ENCODE assay signal across 14 cellular contexts in the genomic region with DNA sequence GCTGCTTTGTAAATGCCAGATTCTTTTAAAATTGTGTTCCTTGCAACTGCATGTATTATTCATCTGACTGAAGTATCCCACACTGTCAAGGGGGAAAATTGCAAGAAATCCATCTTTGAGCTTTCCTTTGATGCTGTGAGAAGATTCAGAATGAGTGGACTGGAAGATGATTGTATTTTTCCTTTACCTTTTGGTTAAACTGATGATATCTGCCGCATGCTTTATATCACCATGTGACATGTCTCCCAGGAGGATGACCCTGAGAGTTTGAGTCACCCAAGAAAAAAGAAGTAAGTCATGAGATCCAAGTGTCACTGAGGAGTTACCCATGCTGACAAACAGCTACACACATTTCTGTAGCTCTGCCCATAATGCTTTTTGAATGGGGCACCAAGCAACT.
DNase-seq lines count a peak whose midpoint lies in the region; ATAC-seq and TF ChIP-seq lines count a peak whose summit lies in the region.
"Had no signal": no experiment of that assay in that cellular context is flagged by ENCODE, and none has a peak within 500 bp of the region (broad histone marks: within the 10 kb centered on the region; RNA-seq: fewer than 3 reads in every experiment).

No MANE protein-coding gene starts in this region.

- ATAC-seq in activated CD8-positive, alpha-beta T cell treated with anti-CD3 and anti-CD28 coated beads, Interleukin-2, amount 10 ng/mL, durations not matched to agents 7 days and 5 days, result peak; percentile 15

- peaks cover 3% of the 10 kb centered on the region for H3K36me3 Mint-ChIP-seq in activated CD8-positive, alpha-beta T cell treated with anti-CD3 and anti-CD28 coated beads, Interleukin-2, amount 10 ng/mL, durations not matched to agents 7 days and 5 days (ENCODE audit: low read depth)
- H3K36me3 Mint-ChIP-seq in type B pancreatic cell, result no peaks in the 10 kb centered on the region
- H3K36me3 Mint-ChIP-seq: CD4-positive, CD25-positive, alpha-beta regulatory T cell had no signal

- no peak overlapping the region for H3K27ac Mint-ChIP-seq in activated CD8-positive, alpha-beta T cell treated with anti-CD3 and anti-CD28 coated beads, Interleukin-2, amount 10 ng/mL, durations not matched to agents 7 days and 5 days
- H3K27ac Mint-ChIP-seq in type B pancreatic cell, result peak overlapping the region; percentile 81

- H3K27me3 ChIP-seq in testis, result no peaks in the 10 kb centered on the region
- H3K27me3 ChIP-seq: cardiac muscle cell, MG63, SJCRH30 had no signal

- H3K9me3 Mint-ChIP-seq in activated CD8-positive, alpha-beta T cell treated with anti-CD3 and anti-CD28 coated beads, Interleukin-2, amount 10 ng/mL, durations not matched to agents 7 days and 5 days (ENCODE audit: insufficient read depth), result peaks cover 8% of the 10 kb centered on the region
- peaks cover 7% of the 10 kb centered on the region for H3K9me3 Mint-ChIP-seq in type B pancreatic cell
- H3K9me3 Mint-ChIP-seq: neural crest cell had no signal

- H3K36me3 ChIP-seq in testis (ENCODE audit: low read depth, missing control alignments), result no peaks in the 10 kb centered on the region
- H3K36me3 ChIP-seq: cardiac muscle cell, MG63, SJCRH30 had no signal

- no peaks in the 10 kb centered on the region for H3K27me3 Mint-ChIP-seq in activated CD8-positive, alpha-beta T cell treated with anti-CD3 and anti-CD28 coated beads, Interleukin-2, amount 10 ng/mL, durations not matched to agents 7 days and 5 days (ENCODE audit: low read depth)
- H3K27me3 Mint-ChIP-seq in type B pancreatic cell, result no peaks in the 10 kb centered on the region
- H3K27me3 Mint-ChIP-seq: CD4-positive, CD25-positive, alpha-beta regulatory T cell had no signal

- no peak overlapping the region for H3K27ac ChIP-seq in testis
- H3K27ac ChIP-seq: cardiac muscle cell, SJCRH30 had no signal

- peak; percentile 48 for DNase-seq in stimulated activated CD4-positive, alpha-beta T cell treated with anti-CD3 and anti-CD28 coated beads, Interleukin-1b, Interleukin-23, amount 100 ng/mL, for 48 hours
- DNase-seq in stimulated activated CD4-positive, alpha-beta T cell treated with anti-CD3 and anti-CD28 coated beads, Interleukin-4, amount 100 ng/mL, for 1 hour, result no peak
- DNase-seq in activated CD8-positive, alpha-beta T cell treated with anti-CD3 and anti-CD28 coated beads, Interleukin-2, amount 10 ng/mL, durations not matched to agents 7 days and 5 days, result no peak
- DNase-seq in fibroblast of villous mesenchyme (ENCODE audit: low read depth) (peak; percentile 83), type B pancreatic cell (ENCODE audit: extremely low spot score, unreplicated experiment) (no peak), DMS79 (lab: John Stamatoyannopoulos, UW) (no peak), NCI-H1436 treated with DMSO at 0.1 percent for 48 hours (lab: John Stamatoyannopoulos, UW) (no peak), testis (no peak)
- DNase-seq: CD4-positive, CD25-positive, alpha-beta regulatory T cell; MG63; NCI-H510A treated with DMSO at 0.1 percent for 48 hours; SJCRH30 had no signal

- WGBS in testis, 2 donors, result 75 to 80% methylated on average over 1 of the region's 1 CpG

- H3K4me3 ChIP-seq in fibroblast of villous mesenchyme (ENCODE audit: low read depth, low read length) (no peak overlapping the region), testis (no peak overlapping the region)
- H3K4me3 ChIP-seq: cardiac muscle cell, MG63, SJCRH30 had no signal

- POLR2A ChIA-PET in activated CD8-positive, alpha-beta T cell treated with anti-CD3 and anti-CD28 coated beads, Interleukin-2, amount 10 ng/mL, durations not matched to agents 7 days and 5 days (lab: Charles Lee), result no interaction called here

- TF ChIP-seq POLR2A in testis (IDR thresholded peaks at IDR 0.05), result no peak

- TF ChIP-seq CTCF in fibroblast of villous mesenchyme (IDR thresholded peaks at IDR 0.05; ENCODE audit: insufficient read depth, low read depth, low read length) (no peak), type B pancreatic cell (conservative IDR thresholded peaks at IDR 0.05) (no peak), testis (IDR thresholded peaks at IDR 0.05) (no peak)

- H3K4me3 Mint-ChIP-seq in activated CD8-positive, alpha-beta T cell treated with anti-CD3 and anti-CD28 coated beads, Interleukin-2, amount 10 ng/mL, durations not matched to agents 7 days and 5 days, result no peak overlapping the region
- peak overlapping the region; percentile 14 for H3K4me3 Mint-ChIP-seq in type B pancreatic cell
- H3K4me3 Mint-ChIP-seq: CD4-positive, CD25-positive, alpha-beta regulatory T cell; neural crest cell had no signal

- H3K4me1 ChIP-seq in testis, result no peaks in the 10 kb centered on the region

- H3K4me1 Mint-ChIP-seq in activated CD8-positive, alpha-beta T cell treated with anti-CD3 and anti-CD28 coated beads, Interleukin-2, amount 10 ng/mL, durations not matched to agents 7 days and 5 days (ENCODE audit: low read depth), result peaks cover 12% of the 10 kb centered on the region
- peaks cover 13% of the 10 kb centered on the region for H3K4me1 Mint-ChIP-seq in type B pancreatic cell (ENCODE audit: unreplicated experiment)

- intact Hi-C loops in testis (cut with DNase I; ENCODE audit: low total_unique reads), result no loop called here

- CTCF ChIA-PET in activated CD8-positive, alpha-beta T cell treated with anti-CD3 and anti-CD28 coated beads, Interleukin-2, amount 10 ng/mL, durations not matched to agents 7 days and 5 days (lab: Charles Lee), result no interaction called here

- no peaks in the 10 kb centered on the region for H3K9me3 ChIP-seq in testis
- H3K9me3 ChIP-seq: MG63 had no signal

Comparison
In these comparisons a context has a peak if more than half of its experiments do, and no peak if none do; other contexts are left out.
1. DNase-seq: peak in stimulated activated CD4-positive, alpha-beta T cell treated with anti-CD3 and anti-CD28 coated beads, Interleukin-1b, Interleukin-23, amount 100 ng/mL, for 48 hours (single experiment) and fibroblast of villous mesenchyme (single experiment); none in stimulated activated CD4-positive, alpha-beta T cell treated with anti-CD3 and anti-CD28 coated beads, Interleukin-4, amount 100 ng/mL, for 1 hour (single experiment), activated CD8-positive, alpha-beta T cell treated with anti-CD3 and anti-CD28 coated beads, Interleukin-2, amount 10 ng/mL, durations not matched to agents 7 days and 5 days (single experiment), type B pancreatic cell (single experiment), DMS79 (single experiment), NCI-H1436 treated with DMSO at 0.1 percent for 48 hours (single experiment) and testis (single experiment).